In the genomic region with DNA sequence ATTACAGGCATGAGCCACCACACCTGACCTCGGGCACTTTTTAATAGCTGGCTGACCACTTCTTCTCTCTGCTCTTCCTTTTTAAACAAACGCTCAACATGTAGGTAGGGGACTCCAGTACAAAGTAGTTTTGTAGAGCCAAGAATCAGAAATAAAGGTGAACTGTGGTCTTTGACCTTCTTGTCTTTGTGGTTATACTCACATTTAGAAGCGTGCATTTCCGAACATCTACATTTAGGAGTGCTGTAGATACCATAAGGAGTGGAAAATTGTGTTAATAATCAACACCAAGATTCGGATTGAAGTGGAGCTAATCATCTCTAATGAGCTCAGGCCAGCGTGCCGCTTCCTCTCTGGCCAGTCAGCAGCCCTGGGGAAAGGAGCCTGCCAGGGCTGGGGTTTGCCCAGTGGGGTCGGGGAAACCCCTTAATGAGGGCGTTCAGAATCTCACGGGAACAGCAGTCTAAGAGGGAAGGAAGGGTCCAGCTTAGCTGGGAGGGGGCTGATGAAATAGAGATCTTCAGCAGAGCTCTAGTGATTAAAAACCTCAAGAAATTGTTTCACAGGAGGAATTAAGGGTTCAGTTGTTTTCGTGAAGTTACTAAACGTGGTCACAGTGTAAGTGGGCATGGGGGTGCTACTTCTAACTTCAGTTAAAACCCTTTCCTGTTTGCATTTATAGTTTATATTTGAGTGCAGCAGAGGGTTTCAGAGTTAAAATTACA, we compare ENCODE assay signal across 12 cellular contexts.
DNase-seq lines count a peak whose midpoint lies in the region; ATAC-seq, FAIRE-seq and TF ChIP-seq lines count a peak whose summit lies in the region.
"Had no signal": no experiment of that assay in that cellular context is flagged by ENCODE, and none has a peak within 500 bp of the region (broad histone marks: within the 10 kb centered on the region; RNA-seq: fewer than 3 reads in every experiment).

No MANE protein-coding gene starts in this region.

- peak overlapping the region; percentile 43 for H3K4me2 ChIP-seq in GM12878 (ENCODE audit: control insufficient read depth, insufficient read depth)

- no TSS peak for BruUV-seq in GM12878 (replicated peaks; lab: Mats Ljungman, UMichigan)

- TF ChIP-seq EP300 in GM12878 (IDR thresholded peaks at IDR 0.05; ENCODE audit: borderline replicate concordance in 1 of 2, control insufficient read depth in 1 of 2, low read depth in 2 of 2, low read length in 2 of 2), result peak in 1 of 2 experiments; percentile 70; a peak in 3 of 4 replicates

- TF ChIP-seq CTCF in GM12878 (IDR thresholded peaks at IDR 0.05 in 2 of 3, conservative IDR thresholded peaks at IDR 0.05 in 1 of 3; ENCODE audit: control insufficient read depth in 2 of 3, extremely low read depth in 1 of 3, insufficient read depth in 1 of 3, low read depth in 3 of 3, low read length in 3 of 3), result no peak

- POLR2A ChIA-PET in GM12878 (lab: Charles Lee), result interaction anchor here (0.8 to 4.3 kb wide), 13 partner anchors 8 to 97 kb away, joined by 3 to 33 read pairs (median 7); no protein-coding TSS in a partner anchor

- no peaks in the 10 kb centered on the region for H3K9me3 Mint-ChIP-seq in activated T-helper 1 cell treated with anti-CD3 and anti-CD28 coated beads, Interleukin-12 subunit alpha, Interleukin-12 subunit beta, Interleukin-2, Interleukin-4 antibody, amounts not matched to agents 30 ng/mL and 10 ng/mL and 1 ng/mL, durations not matched to agents 14 hours and 24 hours and 36 hours
- H3K9me3 Mint-ChIP-seq: CD8-positive, alpha-beta T cell had no signal

- H3K27ac Mint-ChIP-seq in activated T-helper 1 cell treated with anti-CD3 and anti-CD28 coated beads, Interleukin-12 subunit alpha, Interleukin-12 subunit beta, Interleukin-2, Interleukin-4 antibody, amounts not matched to agents 30 ng/mL and 10 ng/mL and 1 ng/mL, durations not matched to agents 14 hours and 24 hours and 36 hours, result no peak overlapping the region
- H3K27ac Mint-ChIP-seq: CD8-positive, alpha-beta T cell had no signal

- H3K9me3 ChIP-seq in GM12878 (replicated peaks; ENCODE audit: control insufficient read depth, insufficient read depth, low read length), result no peaks in the 10 kb centered on the region

- no peaks in the 10 kb centered on the region for H3K4me1 ChIP-seq in GM12878 (ENCODE audit: control insufficient read depth, insufficient read depth, low read length)

- H3K27ac ChIP-seq in GM12878 (ENCODE audit: control insufficient read depth, insufficient read depth), result no peak overlapping the region

- no peak for TF ChIP-seq POLR2A in GM12878 (IDR thresholded peaks at IDR 0.05; ENCODE audit: low read depth, low read length)

- no peaks in the 10 kb centered on the region for H3K36me3 Mint-ChIP-seq in activated T-helper 1 cell treated with anti-CD3 and anti-CD28 coated beads, Interleukin-12 subunit alpha, Interleukin-12 subunit beta, Interleukin-2, Interleukin-4 antibody, amounts not matched to agents 30 ng/mL and 10 ng/mL and 1 ng/mL, durations not matched to agents 14 hours and 24 hours and 36 hours (ENCODE audit: low read depth)
- H3K36me3 Mint-ChIP-seq: CD8-positive, alpha-beta T cell had no signal

- H3K4me1 Mint-ChIP-seq in activated T-helper 1 cell treated with anti-CD3 and anti-CD28 coated beads, Interleukin-12 subunit alpha, Interleukin-12 subunit beta, Interleukin-2, Interleukin-4 antibody, amounts not matched to agents 30 ng/mL and 10 ng/mL and 1 ng/mL, durations not matched to agents 14 hours and 24 hours and 36 hours (ENCODE audit: low read depth), result no peaks in the 10 kb centered on the region

- no peaks in the 10 kb centered on the region for H3K27me3 Mint-ChIP-seq in activated T-helper 1 cell treated with anti-CD3 and anti-CD28 coated beads, Interleukin-12 subunit alpha, Interleukin-12 subunit beta, Interleukin-2, Interleukin-4 antibody, amounts not matched to agents 30 ng/mL and 10 ng/mL and 1 ng/mL, durations not matched to agents 14 hours and 24 hours and 36 hours (ENCODE audit: insufficient read depth)

- WGBS in GM12878 (ENCODE audit: insufficient coverage, insufficient replicate concordance, low lambda C conversion rate, missing lambda C conversion rate), result 3% methylated on average over 12 of the region's 12 CpGs

- peak; percentile 87 for ATAC-seq in GM18517 (IDR thresholded peaks at IDR 0.05; ENCODE audit: unreplicated experiment)
- peak; percentile 77 for ATAC-seq in GM21515 (IDR thresholded peaks at IDR 0.05; ENCODE audit: unreplicated experiment)
- peak; percentile 88 for ATAC-seq in HG03095 (IDR thresholded peaks at IDR 0.05; ENCODE audit: unreplicated experiment)
- peak; percentile 97 for ATAC-seq in GM12878
- ATAC-seq: CD8-positive, alpha-beta T cell had no signal

- intact Hi-C loops in GM12878 (cut with micrococcal nuclease; ENCODE audit: unreplicated experiment), result no loop called here
- intact Hi-C loops in activated T-helper 1 cell treated with anti-CD3 and anti-CD28 coated beads, Interleukin-12 subunit alpha, Interleukin-12 subunit beta, Interleukin-2, Interleukin-4 antibody, amounts not matched to agents 30 ng/mL and 10 ng/mL and 1 ng/mL, durations not matched to agents 14 hours and 24 hours and 36 hours (cut with micrococcal nuclease), result no loop called here

- RAD21 ChIA-PET in GM12878 (lab: Charles Lee; ENCODE audit: unreplicated experiment), result interaction anchor here (0.6 to 5.9 kb wide), 24 partner anchors 8 to 208 kb away, joined by 3 to 97 read pairs (median 5); no protein-coding TSS in a partner anchor

- in situ Hi-C loops in GM12878 (cut with MboI), result no loop called here

- no peaks in the 10 kb centered on the region for H3K36me3 ChIP-seq in GM12878 (ENCODE audit: control insufficient read depth in 2 of 2, insufficient read depth in 2 of 2, low read length in 1 of 2)

- no peak for TF ChIP-seq RAD21 in GM12878 (IDR thresholded peaks at IDR 0.05; ENCODE audit: insufficient read depth, low read depth, low read length)

- CTCF ChIA-PET in GM12878 (lab: Yijun Ruan, JAX), result interaction anchor here (1.0 to 6.3 kb wide), 11 partner anchors 9 to 81 kb away, joined by 3 to 70 read pairs (median 7); no protein-coding TSS in a partner anchor

- peak overlapping the region; percentile 40 for H2AFZ ChIP-seq in GM12878 (ENCODE audit: control insufficient read depth, low read depth, low read length)

- no peaks in the 10 kb centered on the region for H3K79me2 ChIP-seq in GM12878 (ENCODE audit: control insufficient read depth, insufficient read depth, low read length)

- H3K9ac ChIP-seq in GM12878 (ENCODE audit: control insufficient read depth, insufficient read depth, low read length), result no peak overlapping the region

- peak; percentile 7 for FAIRE-seq in GM12878 (lab: Jason Lieb, UNC)

- no peaks in the 10 kb centered on the region for H4K20me1 ChIP-seq in GM12878 (ENCODE audit: control insufficient read depth, insufficient read depth)

- H3K4me3 Mint-ChIP-seq in activated T-helper 1 cell treated with anti-CD3 and anti-CD28 coated beads, Interleukin-12 subunit alpha, Interleukin-12 subunit beta, Interleukin-2, Interleukin-4 antibody, amounts not matched to agents 30 ng/mL and 10 ng/mL and 1 ng/mL, durations not matched to agents 14 hours and 24 hours and 36 hours, result no peak overlapping the region
- H3K4me3 Mint-ChIP-seq: CD8-positive, alpha-beta T cell had no signal

- peak; percentile 74 for DNase-seq in GM12878 (ENCODE audit: low read depth, low spot score)
- DNase-seq in ecto neural progenitor cell (ENCODE audit: low spot score), result no peak
- no peak for DNase-seq in activated T-helper 1 cell treated with anti-CD3 and anti-CD28 coated beads, Interleukin-12 subunit alpha, Interleukin-12 subunit beta, Interleukin-2, Interleukin-4 antibody, amounts not matched to agents 30 ng/mL and 10 ng/mL and 1 ng/mL, durations not matched to agents 14 hours and 24 hours and 36 hours (ENCODE audit: low spot score)
- no peak for DNase-seq in NK-92 (lab: John Stamatoyannopoulos, UW; ENCODE audit: unreplicated experiment)
- DNase-seq in MV-4-11 (lab: John Stamatoyannopoulos, UW), result no peak
- DNase-seq: activated T-cell treated with anti-CD3 and anti-CD28 coated beads, Interleukin-2, amount 50 U/mL, for 1 hour; CD8-positive, alpha-beta T cell; NCI-H748 treated with DMSO at 0.1 percent for 48 hours; T-helper 1 cell had no signal

- H3K27me3 ChIP-seq in GM12878 (replicated peaks in 1 of 2; ENCODE audit: control insufficient read depth in 2 of 2, insufficient read depth in 2 of 2, low read length in 1 of 2), result no peaks in the 10 kb centered on the region

- SMC1A ChIA-PET in GM12878 (lab: Charles Lee; ENCODE audit: uncharacterized antibody, unreplicated experiment), result interaction anchor here (0.8 to 12.4 kb wide), 25 partner anchors 9 to 217 kb away, joined by 3 to 166 read pairs (median 5); a partner anchor contains a TSS

- H3K4me3 ChIP-seq in GM12878, result no peak overlapping the region

TF ChIP-seq in GM12878, 131 proteins besides CTCF, POLR2A, EP300 and RAD21 (continues in another document):
- no peak for TF ChIP-seq WRNIP1 (IDR thresholded peaks at IDR 0.05; ENCODE audit: borderline replicate concordance, low read depth, low read length)
- TF ChIP-seq ZSCAN29 (IDR thresholded peaks at IDR 0.05), result peak; percentile 89
- TF ChIP-seq, protein P1, sequence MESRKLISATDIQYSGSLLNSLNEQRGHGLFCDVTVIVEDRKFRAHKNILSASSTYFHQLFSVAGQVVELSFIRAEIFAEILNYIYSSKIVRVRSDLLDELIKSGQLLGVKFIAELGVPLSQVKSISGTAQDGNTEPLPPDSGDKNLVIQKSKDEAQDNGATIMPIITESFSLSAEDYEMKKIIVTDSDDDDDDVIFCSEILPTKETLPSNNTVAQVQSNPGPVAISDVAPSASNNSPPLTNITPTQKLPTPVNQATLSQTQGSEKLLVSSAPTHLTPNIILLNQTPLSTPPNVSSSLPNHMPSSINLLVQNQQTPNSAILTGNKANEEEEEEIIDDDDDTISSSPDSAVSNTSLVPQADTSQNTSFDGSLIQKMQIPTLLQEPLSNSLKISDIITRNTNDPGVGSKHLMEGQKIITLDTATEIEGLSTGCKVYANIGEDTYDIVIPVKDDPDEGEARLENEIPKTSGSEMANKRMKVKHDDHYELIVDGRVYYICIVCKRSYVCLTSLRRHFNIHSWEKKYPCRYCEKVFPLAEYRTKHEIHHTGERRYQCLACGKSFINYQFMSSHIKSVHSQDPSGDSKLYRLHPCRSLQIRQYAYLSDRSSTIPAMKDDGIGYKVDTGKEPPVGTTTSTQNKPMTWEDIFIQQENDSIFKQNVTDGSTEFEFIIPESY (IDR thresholded peaks at IDR 0.05), result no peak
- 0 out of 2 replicates have a peak, but pooled peaks have one; percentile 50 for TF ChIP-seq MTA3 (IDR thresholded peaks at IDR 0.05; ENCODE audit: borderline replicate concordance, low read length)
- TF ChIP-seq TCF7 (IDR thresholded peaks at IDR 0.05; ENCODE audit: borderline replicate concordance), result no peak
- peak; percentile 83 to 88 for TF ChIP-seq BHLHE40 (IDR thresholded peaks at IDR 0.05; ENCODE audit: borderline replicate concordance in 1 of 2, low read depth in 2 of 2, low read length in 1 of 2)
- no peak for TF ChIP-seq HDAC2 (IDR thresholded peaks at IDR 0.05)
- no peak for TF ChIP-seq NR2C1 (IDR thresholded peaks at IDR 0.05)
- TF ChIP-seq BCL11A (IDR thresholded peaks at IDR 0.05; ENCODE audit: low read depth, low read length), result peak; percentile 78; the same call in 1 of the 2 replicates
- no peak for TF ChIP-seq ZNF622 (IDR thresholded peaks at IDR 0.05)
